In the genomic region with DNA sequence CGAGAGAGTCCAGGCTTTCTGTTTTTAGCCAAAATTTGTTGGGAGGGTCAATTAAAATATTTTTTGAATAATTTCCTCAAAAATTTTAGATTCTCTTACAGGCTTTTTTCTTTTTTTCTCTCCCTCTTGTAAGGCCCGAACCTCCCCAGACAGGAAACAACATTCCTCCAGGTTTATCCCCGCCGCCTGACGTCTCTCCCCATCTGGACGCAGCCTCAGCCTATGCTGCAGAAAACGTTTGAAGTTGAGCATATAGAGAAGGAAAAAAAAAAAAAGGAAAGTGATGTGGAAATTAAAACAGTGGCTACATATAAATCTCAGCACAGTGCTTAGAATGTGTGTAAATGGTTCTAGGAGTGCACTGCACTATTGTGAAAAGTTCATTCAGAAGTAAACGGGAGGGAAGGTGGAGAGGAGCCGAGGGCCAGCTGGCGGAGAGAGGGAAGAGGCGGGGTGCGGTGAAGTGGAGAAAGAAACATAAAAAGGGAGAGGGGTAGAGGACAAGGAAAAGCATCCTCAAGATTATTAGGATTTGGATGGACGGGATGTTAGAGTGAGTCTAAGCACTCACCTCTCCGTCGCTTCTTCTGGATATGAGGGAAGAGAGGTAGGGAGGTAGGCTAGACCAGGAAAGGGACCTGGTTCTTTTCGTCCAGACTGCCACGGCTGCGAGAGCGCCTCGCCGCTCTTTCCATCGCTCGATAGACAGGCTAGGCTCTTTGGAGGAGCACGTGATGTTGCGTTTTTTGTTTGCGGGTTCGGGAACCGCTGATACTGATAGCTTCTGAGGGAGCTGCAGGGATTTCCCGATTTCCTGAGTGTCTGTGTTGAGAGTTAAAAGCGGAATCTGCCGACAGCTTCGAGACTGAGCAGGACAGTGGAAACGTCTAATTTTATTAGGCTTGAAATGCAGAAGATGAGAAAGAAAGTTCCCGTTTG, we compare ENCODE assay signal across 13 cellular contexts.
DNase-seq lines count a peak whose midpoint lies in the region; ATAC-seq, FAIRE-seq and TF ChIP-seq lines count a peak whose summit lies in the region.
"Had no signal": no experiment of that assay in that cellular context is flagged by ENCODE, and none has a peak within 500 bp of the region (broad histone marks: within the 10 kb centered on the region; RNA-seq: fewer than 3 reads in every experiment).

No MANE protein-coding gene starts in this region.

- no peak overlapping the region for H2BK20ac ChIP-seq in H9 (ENCODE audit: low read depth, low read length, poor library complexity, severe bottlenecking)

- in situ Hi-C loops in HepG2 (cut with HindIII; ENCODE audit: extremely low pct_ligation_motif_present, low pct_unique_long_range_greater_than_20kb) = loop anchor here (25.0 kb wide), 1 partner anchor 762 kb away; a partner anchor contains a TSS

- BruUV-seq in A673 (replicated peaks; lab: Mats Ljungman, UMichigan) (no TSS peak), HepG2 (replicated peaks; lab: Mats Ljungman, UMichigan) (no TSS peak)

- TF ChIP-seq EP300 in HepG2 (IDR thresholded peaks at IDR 0.05; ENCODE audit: low read depth in 2 of 2, low read length in 2 of 2) (no peak), HepG2 (CRISPR knock-in tag; IDR thresholded peaks at IDR 0.05; ENCODE audit: borderline replicate concordance) (no peak), sigmoid colon (IDR thresholded peaks at IDR 0.05) (no peak)

- H2AFZ ChIP-seq in H9 (ENCODE audit: low read length) (no peak overlapping the region), HepG2 (ENCODE audit: low read length) (no peak overlapping the region)
- H2AFZ ChIP-seq: parathyroid adenoma had no signal

- peaks cover 0 to 7% of the 10 kb centered on the region in 2 experiments for H3K9me3 Mint-ChIP-seq in H9
- H3K9me3 Mint-ChIP-seq in activated T-helper 1 cell treated with anti-CD3 and anti-CD28 coated beads, Interleukin-12 subunit alpha, Interleukin-12 subunit beta, Interleukin-2, Interleukin-4 antibody, amounts not matched to agents 30 ng/mL and 10 ng/mL and 1 ng/mL, durations not matched to agents 14 hours and 24 hours and 36 hours = no peaks in the 10 kb centered on the region

- H4K5ac ChIP-seq in H9 (ENCODE audit: insufficient read length, low read depth, low read length) = no peak overlapping the region

- no peak overlapping the region for H3K18ac ChIP-seq in H9 (ENCODE audit: insufficient read length, low read depth, low read length)

- H3K9me3 ChIP-seq in A673 (ENCODE audit: low read depth, low read length, poor library complexity, severe bottlenecking) (no peaks in the 10 kb centered on the region), H9 (ENCODE audit: control insufficient read depth, low read depth, low read length) (no peaks in the 10 kb centered on the region), HepG2 (ENCODE audit: low read length) (no peaks in the 10 kb centered on the region), sigmoid colon (no peaks in the 10 kb centered on the region), right atrium auricular region (no peaks in the 10 kb centered on the region)

- TF ChIP-seq POLR2A in HepG2 (IDR thresholded peaks at IDR 0.05; ENCODE audit: insufficient read depth in 1 of 2, low read depth in 2 of 2, low read length in 2 of 2) (no peak), sigmoid colon (IDR thresholded peaks at IDR 0.05) (no peak)

- intact Hi-C loops in A673 (cut with micrococcal nuclease; ENCODE audit: unreplicated experiment) = no loop called here
- intact Hi-C loops in activated T-helper 1 cell treated with anti-CD3 and anti-CD28 coated beads, Interleukin-12 subunit alpha, Interleukin-12 subunit beta, Interleukin-2, Interleukin-4 antibody, amounts not matched to agents 30 ng/mL and 10 ng/mL and 1 ng/mL, durations not matched to agents 14 hours and 24 hours and 36 hours (cut with micrococcal nuclease) = loop anchor here (2.0 kb wide), 1 partner anchor 14 kb away; no protein-coding TSS in a partner anchor
- intact Hi-C loops in HepG2 (cut with micrococcal nuclease; ENCODE audit: unreplicated experiment) = no loop called here
- intact Hi-C loops in sigmoid colon (cut with DNase I) = no loop called here

- DNase-seq in A673 (ENCODE audit: low spot score) = no peak
- DNase-seq in H9 = peak; percentile 58
- DNase-seq in activated T-helper 1 cell treated with anti-CD3 and anti-CD28 coated beads, Interleukin-12 subunit alpha, Interleukin-12 subunit beta, Interleukin-2, Interleukin-4 antibody, amounts not matched to agents 30 ng/mL and 10 ng/mL and 1 ng/mL, durations not matched to agents 14 hours and 24 hours and 36 hours (ENCODE audit: low spot score) = no peak
- DNase-seq in HepG2 (ENCODE audit: low spot score) = no peak
- DNase-seq in sigmoid colon = no peak
- no peak for DNase-seq in right atrium auricular region (ENCODE audit: low spot score)
- DNase-seq in NCI-H187 treated with DMSO at 0.1 percent for 48 hours (lab: John Stamatoyannopoulos, UW) = no peak
- DNase-seq: activated naive CD8-positive, alpha-beta T cell treated with anti-CD3 and anti-CD28 coated beads, Interleukin-2, amount 10 ng/mL, durations not matched to agents 7 days and 5 days; NCI-H226; SHP77 treated with DMSO at 0.1 percent for 48 hours had no signal

- ATAC-seq in HepG2 (peak; percentile 69), GM18498 (IDR thresholded peaks at IDR 0.05; ENCODE audit: unreplicated experiment) (no peak)

- H2BK5ac ChIP-seq in H9 (ENCODE audit: insufficient read length, low read length) = no peak overlapping the region

- H4K8ac ChIP-seq in H9 (replicated peaks; ENCODE audit: insufficient read length, low read depth, low read length) = no peak overlapping the region

- TF ChIP-seq CTCF in A673 (conservative IDR thresholded peaks at IDR 0.05; ENCODE audit: low read depth, low read length) (no peak), H9 (conservative IDR thresholded peaks at IDR 0.05) (no peak), HepG2 (CRISPR knock-in tag; IDR thresholded peaks at IDR 0.05) (no peak), sigmoid colon (IDR thresholded peaks at IDR 0.05) (no peak), right atrium auricular region (IDR thresholded peaks at IDR 0.05) (no peak)

- no peaks in the 10 kb centered on the region for H3K79me1 ChIP-seq in H9 (ENCODE audit: insufficient read depth, low read depth, low read length, poor library complexity, severe bottlenecking)

- no peak overlapping the region for H2BK12ac ChIP-seq in H9 (ENCODE audit: insufficient read length, low read depth, low read length)

- TF ChIP-seq RAD21 in HepG2 (CRISPR knock-in tag; IDR thresholded peaks at IDR 0.05) = no peak

- no peak overlapping the region for H3K27ac ChIP-seq in A673 (ENCODE audit: low read depth, low read length, poor library complexity, severe bottlenecking)
- no peak overlapping the region for H3K27ac ChIP-seq in H9 (ENCODE audit: insufficient read length, low read depth, low read length)
- H3K27ac ChIP-seq in HepG2 (ENCODE audit: extremely low read length, insufficient read depth, low read length) = no peak overlapping the region
- no peak overlapping the region for H3K27ac ChIP-seq in sigmoid colon
- no peak overlapping the region for H3K27ac ChIP-seq in right atrium auricular region
- H3K27ac ChIP-seq: parathyroid adenoma had no signal

- H3K36me3 ChIP-seq in A673 (ENCODE audit: insufficient read depth, low read length, poor library complexity, severe bottlenecking) (no peaks in the 10 kb centered on the region), HepG2 (replicated peaks in 1 of 2; ENCODE audit: control insufficient read depth in 1 of 2, insufficient read depth in 2 of 2, low read length in 2 of 2) (no peaks in the 10 kb centered on the region), sigmoid colon (no peaks in the 10 kb centered on the region), right atrium auricular region (no peaks in the 10 kb centered on the region)

- H3K27ac Mint-ChIP-seq in H9 = no peak overlapping the region
- H3K27ac Mint-ChIP-seq in activated T-helper 1 cell treated with anti-CD3 and anti-CD28 coated beads, Interleukin-12 subunit alpha, Interleukin-12 subunit beta, Interleukin-2, Interleukin-4 antibody, amounts not matched to agents 30 ng/mL and 10 ng/mL and 1 ng/mL, durations not matched to agents 14 hours and 24 hours and 36 hours = peak overlapping the region; percentile 37
- H3K27ac Mint-ChIP-seq: activated naive CD8-positive, alpha-beta T cell treated with anti-CD3 and anti-CD28 coated beads, Interleukin-2, amount 10 ng/mL, durations not matched to agents 7 days and 5 days had no signal

- H2BK120ac ChIP-seq in H9 (ENCODE audit: low read depth, low read length, poor library complexity, severe bottlenecking) = no peak overlapping the region

- H3K27me3 ChIP-seq in A673 (replicated peaks; ENCODE audit: insufficient read depth, low read depth, low read length, poor library complexity) (peaks cover 28% of the 10 kb centered on the region), H9 (ENCODE audit: insufficient read depth, low read length) (peaks cover 40% of the 10 kb centered on the region), HepG2 (ENCODE audit: control insufficient read depth in 1 of 2, insufficient read depth in 2 of 2, low read length in 2 of 2) (peaks cover 2 to 44% of the 10 kb centered on the region in 2 experiments; a peak in 4 of 5 replicates), sigmoid colon (peaks cover 27 to 94% (median 67%) of the 10 kb centered on the region in 3 donors), right atrium auricular region (peaks cover 15 to 18% of the 10 kb centered on the region in 2 donors)

- peak overlapping the region; percentile 38 for H3K4me3 ChIP-seq in A673 (ENCODE audit: low read depth, low read length, poor library complexity, severe bottlenecking)
- peak overlapping the region in 1 of 3 experiments; percentile 34; a peak in 1 of 6 replicates for H3K4me3 ChIP-seq in HepG2 (replicated peaks in 1 of 3; ENCODE audit: insufficient read depth in 1 of 3, low read depth in 2 of 3, low read length in 3 of 3)
- no peak overlapping the region for H3K4me3 ChIP-seq in sigmoid colon
- no peak overlapping the region for H3K4me3 ChIP-seq in right atrium auricular region

- H4K20me1 ChIP-seq in H9 (ENCODE audit: control insufficient read depth, insufficient read depth, insufficient read length) (no peaks in the 10 kb centered on the region), HepG2 (ENCODE audit: insufficient read depth, low read length) (no peaks in the 10 kb centered on the region)

- H3K27me3 Mint-ChIP-seq in H9 (ENCODE audit: low read depth) = peaks cover 94% of the 10 kb centered on the region
- H3K27me3 Mint-ChIP-seq in activated T-helper 1 cell treated with anti-CD3 and anti-CD28 coated beads, Interleukin-12 subunit alpha, Interleukin-12 subunit beta, Interleukin-2, Interleukin-4 antibody, amounts not matched to agents 30 ng/mL and 10 ng/mL and 1 ng/mL, durations not matched to agents 14 hours and 24 hours and 36 hours (ENCODE audit: insufficient read depth) = peaks cover 51% of the 10 kb centered on the region

- H2AK5ac ChIP-seq in H9 (ENCODE audit: insufficient read length, low read length) = no peak overlapping the region

- no peak overlapping the region for H4K91ac ChIP-seq in H9 (ENCODE audit: insufficient read length, low read depth, low read length)

- peak overlapping the region; percentile 82 for H3K4me2 ChIP-seq in H9 (ENCODE audit: insufficient read depth, insufficient read length, low read length)
- H3K4me2 ChIP-seq in HepG2 (ENCODE audit: low read depth, low read length) = peak overlapping the region; percentile 60

- H3K79me2 ChIP-seq in H9 (ENCODE audit: insufficient read depth, low read length) (no peaks in the 10 kb centered on the region), HepG2 (ENCODE audit: insufficient read depth, low read length) (no peaks in the 10 kb centered on the region)
- H3K79me2 ChIP-seq: parathyroid adenoma had no signal

- H3K4ac ChIP-seq in H9 (ENCODE audit: low read depth, low read length) = no peak overlapping the region

- no peak for FAIRE-seq in HepG2 (lab: Jason Lieb, UNC)
- FAIRE-seq: urothelium cell line had no signal

- H3K23me2 ChIP-seq in H9 (ENCODE audit: insufficient read length, low read depth, low read length, poor library complexity, severe bottlenecking) = peaks cover 6% of the 10 kb centered on the region

- CTCF ChIA-PET in A673 (lab: Charles Lee) = no interaction called here
- CTCF ChIA-PET in HepG2 (lab: Yijun Ruan, JAX; ENCODE audit: low intra/inter-chr PET ratio, low total read pairs) = no interaction called here

- H3K9ac ChIP-seq in H9 (ENCODE audit: extremely low read depth, insufficient read length, low read length) = peak overlapping the region; percentile 9
- H3K9ac ChIP-seq in HepG2 (ENCODE audit: insufficient read depth, low read depth, low read length) = no peak overlapping the region
- H3K9ac ChIP-seq: parathyroid adenoma had no signal

- no peak overlapping the region for H3K14ac ChIP-seq in H9 (ENCODE audit: insufficient read depth, low read length)

- H3K4me1 ChIP-seq in A673 (ENCODE audit: insufficient read depth, low read length, poor library complexity, severe bottlenecking) = no peaks in the 10 kb centered on the region
- no peaks in the 10 kb centered on the region for H3K4me1 ChIP-seq in H9 (ENCODE audit: insufficient read depth, low read length)
- H3K4me1 ChIP-seq in HepG2 (ENCODE audit: insufficient read depth, low read length) = peaks cover 16% of the 10 kb centered on the region
- H3K4me1 ChIP-seq in sigmoid colon = peaks cover 0 to 13% (median 5%) of the 10 kb centered on the region in 4 donors
- peaks cover 0 to 11% of the 10 kb centered on the region in 2 donors for H3K4me1 ChIP-seq in right atrium auricular region
- H3K4me1 ChIP-seq: parathyroid adenoma had no signal

- WGBS in H9 (ENCODE audit: extremely low coverage, insufficient read length, low lambda C conversion rate) = no CpG with 5 or more reads among the region's 34 CpGs
- WGBS in HepG2 (ENCODE audit: low lambda C conversion rate) = 11% methylated on average over 34 of the region's 34 CpGs
- WGBS in sigmoid colon, 2 donors = 5 to 10% methylated on average over 34 of the region's 34 CpGs

- H3T11ph ChIP-seq in H9 (ENCODE audit: low read length) = no peak overlapping the region

- H2BK15ac ChIP-seq in H9 (ENCODE audit: low read depth, low read length) = no peak overlapping the region

- peaks cover 15 to 17% of the 10 kb centered on the region in 2 experiments for H3K4me1 Mint-ChIP-seq in H9
- peaks cover 12% of the 10 kb centered on the region for H3K4me1 Mint-ChIP-seq in activated T-helper 1 cell treated with anti-CD3 and anti-CD28 coated beads, Interleukin-12 subunit alpha, Interleukin-12 subunit beta, Interleukin-2, Interleukin-4 antibody, amounts not matched to agents 30 ng/mL and 10 ng/mL and 1 ng/mL, durations not matched to agents 14 hours and 24 hours and 36 hours (ENCODE audit: low read depth)

- H3K23ac ChIP-seq in H9 (ENCODE audit: insufficient read length, low read depth, low read length) = no peak overlapping the region

- no peaks in the 10 kb centered on the region for H3K36me3 Mint-ChIP-seq in H9 (ENCODE audit: insufficient read depth in 1 of 3, low read depth in 3 of 3)
- no peaks in the 10 kb centered on the region for H3K36me3 Mint-ChIP-seq in activated T-helper 1 cell treated with anti-CD3 and anti-CD28 coated beads, Interleukin-12 subunit alpha, Interleukin-12 subunit beta, Interleukin-2, Interleukin-4 antibody, amounts not matched to agents 30 ng/mL and 10 ng/mL and 1 ng/mL, durations not matched to agents 14 hours and 24 hours and 36 hours (ENCODE audit: low read depth)
- H3K36me3 Mint-ChIP-seq: activated naive CD8-positive, alpha-beta T cell treated with anti-CD3 and anti-CD28 coated beads, Interleukin-2, amount 10 ng/mL, durations not matched to agents 7 days and 5 days had no signal

- POLR2A ChIA-PET in A673 (lab: Charles Lee; ENCODE audit: low non-redundant PET) (no interaction called here), HepG2 (lab: Yijun Ruan, JAX) (no interaction called here)

- no peak overlapping the region for H3K56ac ChIP-seq in H9 (ENCODE audit: insufficient read length, low read depth, low read length)

- peak overlapping the region; percentile 63 to 84 for H3K4me3 Mint-ChIP-seq in H9
- H3K4me3 Mint-ChIP-seq in activated T-helper 1 cell treated with anti-CD3 and anti-CD28 coated beads, Interleukin-12 subunit alpha, Interleukin-12 subunit beta, Interleukin-2, Interleukin-4 antibody, amounts not matched to agents 30 ng/mL and 10 ng/mL and 1 ng/mL, durations not matched to agents 14 hours and 24 hours and 36 hours = no peak overlapping the region
- H3K4me3 Mint-ChIP-seq: activated naive CD8-positive, alpha-beta T cell treated with anti-CD3 and anti-CD28 coated beads, Interleukin-2, amount 10 ng/mL, durations not matched to agents 7 days and 5 days had no signal
